In genomic region chr2:182915369-182916326, GRCh38 we compare ENCODE assay signal across 12 cellular contexts. TPM values are rescaled to one million over a fixed set of nuclear protein-coding genes. Genes with fewer than 3 reads are reported as not detected.
DNase-seq lines count a peak whose midpoint lies in the region; ATAC-seq, FAIRE-seq and TF ChIP-seq lines count a peak whose summit lies in the region.
"Had no signal": no experiment of that assay in that cellular context is flagged by ENCODE, and none has a peak within 500 bp of the region (broad histone marks: within the 10 kb centered on the region; RNA-seq: fewer than 3 reads in every experiment).

No MANE protein-coding gene starts in this region.

- no peak for TF ChIP-seq CTCF in BJ (IDR thresholded peaks at IDR 0.05; ENCODE audit: insufficient read depth, low read depth, low read length)
- TF ChIP-seq CTCF in chondrocyte (IDR thresholded peaks at IDR 0.05), result peak; percentile 29
- no peak for TF ChIP-seq CTCF in HepG2 (CRISPR knock-in tag; IDR thresholded peaks at IDR 0.05)

- H3K4me2 ChIP-seq in HepG2 (ENCODE audit: low read depth, low read length), result no peak overlapping the region

- H3K27me3 Mint-ChIP-seq in chondrocyte (ENCODE audit: low read depth), result no peaks in the 10 kb centered on the region

- POLR2A ChIA-PET in BJ (lab: Charles Lee), result no interaction called here
- POLR2A ChIA-PET in HepG2 (lab: Yijun Ruan, JAX), result no interaction called here

- WGBS in HepG2 (ENCODE audit: low lambda C conversion rate), result 95% methylated on average over 6 of the region's 6 CpGs

- no TSS peak for BruUV-seq in HepG2 (replicated peaks; lab: Mats Ljungman, UMichigan)

- no peak for FAIRE-seq in HepG2 (lab: Jason Lieb, UNC)
- FAIRE-seq: GM19239 had no signal

- H3K27me3 ChIP-seq in BJ (ENCODE audit: control insufficient read depth, insufficient read depth, low read length) (no peaks in the 10 kb centered on the region), HepG2 (ENCODE audit: control insufficient read depth in 1 of 2, insufficient read depth in 2 of 2, low read length in 2 of 2) (no peaks in the 10 kb centered on the region)
- H3K27me3 ChIP-seq: body of pancreas had no signal

- DNase-seq in BJ (ENCODE audit: low read depth) (peak; percentile 46), NCI-H2171 (lab: John Stamatoyannopoulos, UW) (peak; percentile 36), chondrocyte (ENCODE audit: low spot score) (no peak), HepG2 (ENCODE audit: low spot score) (no peak), LoVo (ENCODE audit: low spot score) (no peak), cerebellar nuclear complex (lab: John Stamatoyannopoulos, UW) (no peak)
- DNase-seq: NCI-H446 treated with DMSO at 0.1 percent for 48 hours, WERI-Rb-1 had no signal

- no peak overlapping the region for H3K4me3 Mint-ChIP-seq in chondrocyte (ENCODE audit: unreplicated experiment)

- TF ChIP-seq POLR2A in HepG2 (IDR thresholded peaks at IDR 0.05; ENCODE audit: insufficient read depth in 1 of 2, low read depth in 2 of 2, low read length in 2 of 2), result no peak

- H3K9me3 ChIP-seq in HepG2 (ENCODE audit: low read length), result no peaks in the 10 kb centered on the region
- H3K9me3 ChIP-seq: body of pancreas had no signal

- H3K36me3 ChIP-seq in BJ (ENCODE audit: control insufficient read depth, insufficient read depth, low read length) (no peaks in the 10 kb centered on the region), HepG2 (replicated peaks in 1 of 2; ENCODE audit: control insufficient read depth in 1 of 2, insufficient read depth in 2 of 2, low read length in 2 of 2) (peaks cover 0 to 18% of the 10 kb centered on the region in 2 experiments; a peak in 3 of 5 replicates)
- H3K36me3 ChIP-seq: WERI-Rb-1 had no signal

- peak overlapping the region; percentile 92 for H3K27ac Mint-ChIP-seq in chondrocyte (ENCODE audit: unreplicated experiment)

- peaks cover 22% of the 10 kb centered on the region for H3K36me3 Mint-ChIP-seq in chondrocyte (ENCODE audit: low read depth)

- intact Hi-C loops in HepG2 (cut with micrococcal nuclease; ENCODE audit: unreplicated experiment), result no loop called here

- H2AFZ ChIP-seq in HepG2 (ENCODE audit: low read length), result no peak overlapping the region

- H4K20me1 ChIP-seq in HepG2 (ENCODE audit: insufficient read depth, low read length), result no peaks in the 10 kb centered on the region

- H3K9me3 Mint-ChIP-seq in chondrocyte (ENCODE audit: low read depth), result no peaks in the 10 kb centered on the region

- no peak for TF ChIP-seq RAD21 in HepG2 (CRISPR knock-in tag; IDR thresholded peaks at IDR 0.05)

- no peaks in the 10 kb centered on the region for H3K79me2 ChIP-seq in HepG2 (ENCODE audit: insufficient read depth, low read length)

- H3K9ac ChIP-seq in HepG2 (ENCODE audit: insufficient read depth, low read depth, low read length), result no peak overlapping the region

- peak; percentile 39 for ATAC-seq in HepG2
- no peak for ATAC-seq in HG03039 (IDR thresholded peaks at IDR 0.05; ENCODE audit: unreplicated experiment)
- ATAC-seq in GM21526 (IDR thresholded peaks at IDR 0.05; ENCODE audit: low FRiP score, unreplicated experiment), result no peak
- ATAC-seq: body of pancreas had no signal

- H3K4me3 ChIP-seq in BJ (ENCODE audit: low read depth, low read length) (no peak overlapping the region), HepG2 (replicated peaks in 1 of 3; ENCODE audit: insufficient read depth in 1 of 3, low read depth in 2 of 3, low read length in 3 of 3) (no peak overlapping the region)
- H3K4me3 ChIP-seq: body of pancreas had no signal

- peaks cover 15% of the 10 kb centered on the region for H3K4me1 ChIP-seq in HepG2 (ENCODE audit: insufficient read depth, low read length)
- H3K4me1 ChIP-seq: body of pancreas had no signal

- no peak overlapping the region for H3K27ac ChIP-seq in HepG2 (ENCODE audit: extremely low read length, insufficient read depth, low read length)
- H3K27ac ChIP-seq: body of pancreas, WERI-Rb-1 had no signal

- H3K4me1 Mint-ChIP-seq in chondrocyte (ENCODE audit: low read depth), result peaks cover 57% of the 10 kb centered on the region

- in situ Hi-C loops in HepG2 (cut with HindIII; ENCODE audit: extremely low pct_ligation_motif_present, low pct_unique_long_range_greater_than_20kb), result no loop called here

- no peak for TF ChIP-seq EP300 in HepG2 (IDR thresholded peaks at IDR 0.05; ENCODE audit: low read depth in 2 of 2, low read length in 2 of 2)
- TF ChIP-seq EP300 in HepG2 (CRISPR knock-in tag; IDR thresholded peaks at IDR 0.05; ENCODE audit: borderline replicate concordance), result no peak

- CTCF ChIA-PET in BJ (lab: Yijun Ruan, JAX) (no interaction called here), HepG2 (lab: Yijun Ruan, JAX; ENCODE audit: low intra/inter-chr PET ratio, low total read pairs) (no interaction called here)

TF ChIP-seq in HepG2, 621 proteins besides CTCF, POLR2A, EP300 and RAD21 (continues in another document):
- TF ChIP-seq ZNF83 (CRISPR knock-in tag; IDR thresholded peaks at IDR 0.05; ENCODE audit: borderline replicate concordance) (no peak), STAT6 (CRISPR knock-in tag; IDR thresholded peaks at IDR 0.05; ENCODE audit: borderline replicate concordance) (no peak), ZBTB7A (CRISPR knock-in tag; IDR thresholded peaks at IDR 0.05) (no peak), ZNF598 (CRISPR knock-in tag; IDR thresholded peaks at IDR 0.05; ENCODE audit: borderline replicate concordance) (no peak)
- TF ChIP-seq, protein P1, sequence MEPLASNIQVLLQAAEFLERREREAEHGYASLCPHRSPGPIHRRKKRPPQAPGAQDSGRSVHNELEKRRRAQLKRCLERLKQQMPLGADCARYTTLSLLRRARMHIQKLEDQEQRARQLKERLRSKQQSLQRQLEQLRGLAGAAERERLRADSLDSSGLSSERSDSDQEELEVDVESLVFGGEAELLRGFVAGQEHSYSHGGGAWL (CRISPR knock-in tag; IDR thresholded peaks at IDR 0.05), result no peak

RNA-seq across cellular contexts. Expression of gene FRZB, which starts 49.2 kb away (rescaled TPM):
- polyA plus RNA-seq in BJ (2011; rRNA removed), result 0.23 and 0.28 TPM in 2 replicates
- polyA minus RNA-seq in BJ (2011; rRNA and poly(A)+ RNA removed), result not detected in 2 replicates
- 13.8 to 31.6 TPM (median 15.0 TPM) in 3 replicates for total RNA-seq in chondrocyte
- 0.04 TPM in 1 of 2 replicates, not detected in the other for total RNA-seq in HepG2 (2016; rRNA removed; fragmentation: Illumina TruSeq; extraction: Trizol)
- not detected in 2 replicates for total RNA-seq in HepG2 (2016; cell fraction: cytosol; rRNA removed; fragmentation: Illumina TruSeq; extraction: Trizol; ENCODE audit: low read depth)
- 0.04 TPM in 1 of 2 replicates, not detected in the other for total RNA-seq in HepG2 (2016; cell fraction: insoluble cytoplasmic fraction; rRNA removed; fragmentation: Illumina TruSeq; extraction: Trizol)
- total RNA-seq in HepG2 (2016; cell fraction: membrane; rRNA removed; fragmentation: Illumina TruSeq; extraction: Trizol), result 0.03 TPM in 1 of 2 replicates, not detected in the other
- total RNA-seq in HepG2 (2016; cell fraction: nucleus; rRNA removed; fragmentation: Illumina TruSeq; extraction: Trizol), result 0.16 and 0.25 TPM in 2 replicates
- 0.86 and 1.2 TPM in 2 replicates for polyA plus RNA-seq in HepG2 (2011; rRNA removed)
- polyA plus RNA-seq in HepG2 (2011; cell fraction: cytosol; rRNA removed), result 0.67 and 0.68 TPM in 2 replicates
- 0.74 and 0.85 TPM in 2 replicates for polyA plus RNA-seq in HepG2 (2011; cell fraction: nucleus; rRNA removed)
- polyA plus RNA-seq in HepG2 (2012), result 1.0 and 1.8 TPM in 2 replicates
- polyA plus RNA-seq in HepG2 (2016; cell fraction: cytosol; fragmentation: Illumina TruSeq; extraction: Trizol; ENCODE audit: low read depth), result 0.03 and 0.09 TPM in 2 replicates
- polyA plus RNA-seq in HepG2 (2016; cell fraction: insoluble cytoplasmic fraction; fragmentation: Illumina TruSeq; extraction: Trizol; ENCODE audit: low read depth), result 0.07 and 0.08 TPM in 2 replicates
- not detected in 2 replicates for polyA plus RNA-seq in HepG2 (2016; cell fraction: membrane; fragmentation: Illumina TruSeq; extraction: Trizol; ENCODE audit: low read depth)
- 0.14 and 0.28 TPM in 2 replicates for polyA plus RNA-seq in HepG2 (2016; cell fraction: nucleus; fragmentation: Illumina TruSeq; extraction: Trizol; ENCODE audit: insufficient read depth, low read depth)
- polyA minus RNA-seq in HepG2 (2011; rRNA and poly(A)+ RNA removed; ENCODE audit: low replicate concordance), result 1.2 TPM in 1 of 2 replicates, not detected in the other
- polyA minus RNA-seq in HepG2 (2011; cell fraction: cytosol; rRNA and poly(A)+ RNA removed), result 0.53 and 0.69 TPM in 2 replicates
- 1.4 and 1.6 TPM in 2 replicates for polyA minus RNA-seq in HepG2 (2011; cell fraction: nucleus; rRNA and poly(A)+ RNA removed)

Comparison
In these comparisons a context has a peak if more than half of its experiments do, and no peak if none do; other contexts are left out.
1. DNase-seq: peak in BJ (single experiment) and NCI-H2171 (single experiment); none in chondrocyte (single experiment), HepG2 (single experiment), LoVo (single experiment) and cerebellar nuclear complex (0 of 2).
2. RNA of gene FRZB, which starts 49.2 kb away (total RNA-seq): 13.8 to 31.6 TPM in chondrocyte; 0.03 to 0.25 TPM in HepG2; every median in the first group is over 10 times any median in the second.